ENCODE assay signal across 21 cellular contexts in the genomic region with DNA sequence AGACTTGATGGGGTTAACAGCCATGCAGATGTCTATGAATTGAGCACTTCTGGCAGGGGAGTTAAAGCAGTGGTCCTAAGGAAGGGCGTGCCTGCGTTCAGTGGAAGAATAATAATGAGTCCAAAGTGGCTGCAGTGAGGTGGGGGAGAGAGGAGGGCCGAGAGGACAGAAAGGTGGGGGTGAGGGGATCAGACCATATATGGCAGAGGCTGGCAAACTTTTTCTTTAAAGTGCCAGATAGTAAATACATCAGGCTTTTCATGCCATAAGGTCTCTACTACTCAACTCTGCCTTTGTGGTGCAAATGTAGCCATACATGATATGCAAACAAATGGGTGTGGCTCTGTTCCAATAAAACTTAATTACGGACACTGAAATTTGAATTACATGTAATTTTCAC.
A peak's percentile ranks its signal among the peaks of the same experiment; 100 is the strongest.
DNase-seq lines count a peak whose midpoint lies in the region; ATAC-seq, FAIRE-seq and TF ChIP-seq lines count a peak whose summit lies in the region.
"Had no signal": no experiment of that assay in that cellular context is flagged by ENCODE, and none has a peak within 500 bp of the region (broad histone marks: within the 10 kb centered on the region; RNA-seq: fewer than 3 reads in every experiment).

No MANE protein-coding gene starts in this region.

- H2BK15ac ChIP-seq in H1 (ENCODE audit: low read length): 0 out of 2 replicates have a peak overlapping the region, but pooled peaks have one; percentile 0

- H3K27ac ChIP-seq in H1 (ENCODE audit: low read depth, low read length): no peak overlapping the region
- H3K27ac ChIP-seq: 22Rv1, GM23248, HL-60, RWPE1 had no signal

- intact Hi-C loops in mucosa of descending colon (cut with DNase I, micrococcal nuclease): no loop called here
- intact Hi-C loops in activated T-helper 1 cell treated with anti-CD3 and anti-CD28 coated beads, Interleukin-12 subunit alpha, Interleukin-12 subunit beta, Interleukin-2, Interleukin-4 antibody, amounts not matched to agents 30 ng/mL and 10 ng/mL and 1 ng/mL, durations not matched to agents 14 hours and 24 hours and 36 hours (cut with micrococcal nuclease): no loop called here
- intact Hi-C loops in cardiac septum (cut with DNase I): no loop called here

- no peak for TF ChIP-seq RAD21 in H1 (IDR thresholded peaks at IDR 0.05 in 1 of 2, conservative IDR thresholded peaks at IDR 0.05 in 1 of 2; ENCODE audit: low read depth in 2 of 2, low read length in 2 of 2)

- DNase-seq in DMS 273 (lab: John Stamatoyannopoulos, UW; ENCODE audit: unreplicated experiment) (peak; percentile 8), DMS 273 treated with DMSO at 0.1 percent for 48 hours (lab: John Stamatoyannopoulos, UW) (no peak), NCI-H69 (lab: John Stamatoyannopoulos, UW) (peak; percentile 96), H1 (ENCODE audit: low read depth in 1 of 2, low spot score in 2 of 2) (no peak), mucosa of descending colon (no peak), cardiac septum (ENCODE audit: low spot score) (no peak)
- DNase-seq in activated T-helper 1 cell treated with anti-CD3 and anti-CD28 coated beads, Interleukin-12 subunit alpha, Interleukin-12 subunit beta, Interleukin-2, Interleukin-4 antibody, amounts not matched to agents 30 ng/mL and 10 ng/mL and 1 ng/mL, durations not matched to agents 14 hours and 24 hours and 36 hours (ENCODE audit: low spot score): no peak
- DNase-seq: HCEC 1CT, Karpas-422, NCI-H1092, NCI-H1436 treated with DMSO at 0.1 percent for 48 hours, NCI-H187 treated with DMSO at 0.1 percent for 48 hours, NCI-H2107, NCI-H524, SHP77 treated with DMSO at 0.1 percent for 48 hours had no signal

- H4K91ac ChIP-seq in H1 (replicated peaks; ENCODE audit: insufficient read length, low read length): no peak overlapping the region

- H3K4ac ChIP-seq in H1 (replicated peaks; ENCODE audit: insufficient read length, low read depth, low read length): no peak overlapping the region

- H2AK5ac ChIP-seq in H1 (ENCODE audit: low read depth, low read length): no peak overlapping the region

- no peak overlapping the region for H3K23ac ChIP-seq in H1 (ENCODE audit: insufficient read length)

- no peak for TF ChIP-seq EP300 in H1 (IDR thresholded peaks at IDR 0.05; ENCODE audit: borderline replicate concordance in 1 of 2, low read depth in 2 of 2, low read length in 2 of 2)

- H3K4me1 ChIP-seq in H1 (replicated peaks in 1 of 4; ENCODE audit: control insufficient read depth in 3 of 4, insufficient read depth in 4 of 4, low read length in 3 of 4) (peaks cover 0 to 3% (median under 1%) of the 10 kb centered on the region in 4 experiments; a peak in 2 of 7 replicates), mucosa of descending colon (ENCODE audit: low read depth) (no peaks in the 10 kb centered on the region)

- H4K20me1 ChIP-seq in H1 (replicated peaks in 1 of 2; ENCODE audit: control insufficient read depth in 1 of 2, insufficient read depth in 2 of 2, low read length in 2 of 2): peaks cover 0 to 4% of the 10 kb centered on the region in 2 experiments

- no peak overlapping the region for H4K8ac ChIP-seq in H1 (ENCODE audit: extremely low read depth, insufficient read depth, low read length)

- TF ChIP-seq CTCF in H1 (IDR thresholded peaks at IDR 0.05; ENCODE audit: control extremely low read depth in 1 of 3, insufficient read depth in 1 of 3, low read depth in 1 of 3, low read length in 3 of 3) (no peak), mucosa of descending colon (IDR thresholded peaks at IDR 0.05) (no peak)

- H2BK120ac ChIP-seq in H1 (replicated peaks; ENCODE audit: low read depth, low read length): peak overlapping the region; percentile 33

- H3K27me3 Mint-ChIP-seq in activated T-helper 1 cell treated with anti-CD3 and anti-CD28 coated beads, Interleukin-12 subunit alpha, Interleukin-12 subunit beta, Interleukin-2, Interleukin-4 antibody, amounts not matched to agents 30 ng/mL and 10 ng/mL and 1 ng/mL, durations not matched to agents 14 hours and 24 hours and 36 hours (ENCODE audit: insufficient read depth): no peaks in the 10 kb centered on the region

- POLR2A ChIA-PET in H1 (lab: Charles Lee; ENCODE audit: partially characterized antibody): interaction anchor here (0.9 to 1.3 kb wide), 2 partner anchors 9 to 17 kb away, joined by 3 to 4 read pairs; no protein-coding TSS in a partner anchor

- H4K5ac ChIP-seq in H1 (ENCODE audit: insufficient read length, low read depth, low read length): no peak overlapping the region

- WGBS in H1 (ENCODE audit: extremely low coverage in 1 of 2, insufficient coverage in 1 of 2, insufficient read length in 1 of 2, insufficient replicate concordance in 2 of 2, low coverage in 1 of 2, low lambda C conversion rate in 2 of 2, missing lambda C conversion rate in 1 of 2), 2 experiments: 72% methylated on average over 4 of the region's 4 CpGs; no CpG with 5 or more reads in 1 of the 2 experiments

- H3K18ac ChIP-seq in H1 (ENCODE audit: extremely low read depth, low read length): no peak overlapping the region; the same call in 1 of the 2 replicates

- H2BK12ac ChIP-seq in H1 (ENCODE audit: low read depth, low read length): no peak overlapping the region

- H3K79me1 ChIP-seq in H1 (ENCODE audit: low read depth, low read length): peaks cover 5% of the 10 kb centered on the region

- no peaks in the 10 kb centered on the region for H3K36me3 Mint-ChIP-seq in activated T-helper 1 cell treated with anti-CD3 and anti-CD28 coated beads, Interleukin-12 subunit alpha, Interleukin-12 subunit beta, Interleukin-2, Interleukin-4 antibody, amounts not matched to agents 30 ng/mL and 10 ng/mL and 1 ng/mL, durations not matched to agents 14 hours and 24 hours and 36 hours (ENCODE audit: low read depth)

- no peak overlapping the region for H3K4me2 ChIP-seq in H1 (ENCODE audit: insufficient read depth in 1 of 2, low read depth in 2 of 2, low read length in 2 of 2)

- H3K23me2 ChIP-seq in H1 (ENCODE audit: low read depth, low read length): no peaks in the 10 kb centered on the region; the same call in 1 of the 2 replicates

- no peaks in the 10 kb centered on the region for H3K9me3 Mint-ChIP-seq in activated T-helper 1 cell treated with anti-CD3 and anti-CD28 coated beads, Interleukin-12 subunit alpha, Interleukin-12 subunit beta, Interleukin-2, Interleukin-4 antibody, amounts not matched to agents 30 ng/mL and 10 ng/mL and 1 ng/mL, durations not matched to agents 14 hours and 24 hours and 36 hours

- no peak overlapping the region for H3K27ac Mint-ChIP-seq in activated T-helper 1 cell treated with anti-CD3 and anti-CD28 coated beads, Interleukin-12 subunit alpha, Interleukin-12 subunit beta, Interleukin-2, Interleukin-4 antibody, amounts not matched to agents 30 ng/mL and 10 ng/mL and 1 ng/mL, durations not matched to agents 14 hours and 24 hours and 36 hours

- FAIRE-seq in H1 (lab: Jason Lieb, UNC): no peak

- H3K79me2 ChIP-seq in H1 (ENCODE audit: control insufficient read depth in 1 of 2, insufficient read depth in 2 of 2, low read length in 2 of 2): peaks cover 0 to 76% of the 10 kb centered on the region in 2 experiments; a peak in 2 of 4 replicates

- peak; percentile 61 for ATAC-seq in mucosa of descending colon
- no peak for ATAC-seq in HG02973 (IDR thresholded peaks at IDR 0.05; ENCODE audit: unreplicated experiment)
- ATAC-seq: Panc1 had no signal

- no peaks in the 10 kb centered on the region for H3K9me3 ChIP-seq in H1 (ENCODE audit: insufficient read depth in 2 of 2, low read depth in 1 of 2, low read length in 1 of 2)
- no peaks in the 10 kb centered on the region for H3K9me3 ChIP-seq in mucosa of descending colon

- H3K27me3 ChIP-seq in H1 (replicated peaks in 1 of 4; ENCODE audit: control insufficient read depth in 3 of 4, extremely low read depth in 1 of 4, insufficient read depth in 3 of 4, low read length in 3 of 4): no peaks in the 10 kb centered on the region

- no peaks in the 10 kb centered on the region for H3K4me1 Mint-ChIP-seq in activated T-helper 1 cell treated with anti-CD3 and anti-CD28 coated beads, Interleukin-12 subunit alpha, Interleukin-12 subunit beta, Interleukin-2, Interleukin-4 antibody, amounts not matched to agents 30 ng/mL and 10 ng/mL and 1 ng/mL, durations not matched to agents 14 hours and 24 hours and 36 hours (ENCODE audit: low read depth)

- no peak overlapping the region for H3K4me3 Mint-ChIP-seq in activated T-helper 1 cell treated with anti-CD3 and anti-CD28 coated beads, Interleukin-12 subunit alpha, Interleukin-12 subunit beta, Interleukin-2, Interleukin-4 antibody, amounts not matched to agents 30 ng/mL and 10 ng/mL and 1 ng/mL, durations not matched to agents 14 hours and 24 hours and 36 hours

- no peak for TF ChIP-seq POLR2A in H1 (IDR thresholded peaks at IDR 0.05; ENCODE audit: control extremely low read depth in 1 of 2, low read depth in 2 of 2, low read length in 2 of 2)

- no peak overlapping the region for H2BK5ac ChIP-seq in H1 (ENCODE audit: low read depth, low read length)

- no peak overlapping the region for H3K56ac ChIP-seq in H1 (replicated peaks; ENCODE audit: insufficient read length, low read depth, low read length)

- H2AFZ ChIP-seq in H1 (ENCODE audit: low read length): no peak overlapping the region
- H2AFZ ChIP-seq: GM23248 had no signal

- CTCF ChIA-PET in H1 (lab: Charles Lee; ENCODE audit: partially characterized antibody): no interaction called here

- no peak overlapping the region for H3K14ac ChIP-seq in H1 (ENCODE audit: insufficient read length)

- no peak overlapping the region for H3K9ac ChIP-seq in H1 (replicated peaks in 1 of 4; ENCODE audit: extremely low read depth in 1 of 4, low read depth in 3 of 4, low read length in 3 of 4)
- H3K9ac ChIP-seq: GM23248 had no signal

- no peak overlapping the region for H2BK20ac ChIP-seq in H1 (ENCODE audit: low read length)

- H3K4me3 ChIP-seq in H1 (ENCODE audit: extremely low read depth in 1 of 4, insufficient read depth in 2 of 4, low read depth in 3 of 4, low read length in 4 of 4): no peak overlapping the region
- H3K4me3 ChIP-seq in mucosa of descending colon: no peak overlapping the region
- H3K4me3 ChIP-seq: GM23248 had no signal

- H3K36me3 ChIP-seq in H1 (ENCODE audit: control insufficient read depth in 2 of 4, insufficient read depth in 4 of 4, low read length in 3 of 4) (no peaks in the 10 kb centered on the region), mucosa of descending colon (ENCODE audit: low read depth) (no peaks in the 10 kb centered on the region)

TF ChIP-seq in H1, 55 proteins besides CTCF, POLR2A, EP300 and RAD21:
- TF ChIP-seq MAX (IDR thresholded peaks at IDR 0.05): no peak
- no peak for TF ChIP-seq SIRT6 (IDR thresholded peaks at IDR 0.05; ENCODE audit: low read length)
- no peak for TF ChIP-seq CEBPB (IDR thresholded peaks at IDR 0.05; ENCODE audit: low read depth, low read length)
- TF ChIP-seq SRF (IDR thresholded peaks at IDR 0.05; ENCODE audit: low read depth, low read length): peak; percentile 90
- no peak for TF ChIP-seq PHF8 (conservative IDR thresholded peaks at IDR 0.05; ENCODE audit: low read depth, low read length)
- no peak for TF ChIP-seq NRF1 (IDR thresholded peaks at IDR 0.05; ENCODE audit: low read depth, low read length)

Comparison
In these comparisons a context has a peak if more than half of its experiments do, and no peak if none do; other contexts are left out.
1. DNase-seq: peak in DMS 273 (single experiment) and NCI-H69 (single experiment); none in DMS 273 treated with DMSO at 0.1 percent for 48 hours (single experiment), H1 (0 of 2), mucosa of descending colon (0 of 3), activated T-helper 1 cell treated with anti-CD3 and anti-CD28 coated beads, Interleukin-12 subunit alpha, Interleukin-12 subunit beta, Interleukin-2, Interleukin-4 antibody, amounts not matched to agents 30 ng/mL and 10 ng/mL and 1 ng/mL, durations not matched to agents 14 hours and 24 hours and 36 hours (single experiment) and cardiac septum (single experiment).